Comparison of ENCODE assay signal across 1 cellular context in genomic region chr2:106358081-106358480, GRCh38.
TF ChIP-seq lines count a peak whose summit lies in the region.

No MANE protein-coding gene starts in this region.

TF ChIP-seq in GM12878, 131 proteins besides CTCF, POLR2A, EP300 and RAD21 (continued from another document and continues in another):
- TF ChIP-seq REST (IDR thresholded peaks at IDR 0.05; ENCODE audit: low read depth, low read length) (no peak), ATF3 (IDR thresholded peaks at IDR 0.05; ENCODE audit: borderline replicate concordance, extremely low read depth, low read depth, low read length) (no peak), MXI1 (IDR thresholded peaks at IDR 0.05; ENCODE audit: low read depth, low read length) (no peak), ZZZ3 (IDR thresholded peaks at IDR 0.05; ENCODE audit: control insufficient read depth, insufficient read length, low read depth) (no peak), KDM1A (IDR thresholded peaks at IDR 0.05; ENCODE audit: borderline replicate concordance) (no peak), POLR2AphosphoS5 (IDR thresholded peaks at IDR 0.05; ENCODE audit: low read length) (no peak), BRCA1 (IDR thresholded peaks at IDR 0.05; ENCODE audit: low read depth, low read length) (no peak), FOXK2 (IDR thresholded peaks at IDR 0.05) (no peak), MYB (IDR thresholded peaks at IDR 0.05; ENCODE audit: borderline replicate concordance, low read depth, low read length) (no peak), PBX3 (IDR thresholded peaks at IDR 0.05; ENCODE audit: insufficient replicate concordance, low read depth, low read length) (no peak), TCF7 (IDR thresholded peaks at IDR 0.05; ENCODE audit: borderline replicate concordance) (no peak), CEBPZ (IDR thresholded peaks at IDR 0.05; ENCODE audit: low read depth, low read length) (no peak), BACH1 (IDR thresholded peaks at IDR 0.05; ENCODE audit: borderline replicate concordance) (no peak), HDAC2 (IDR thresholded peaks at IDR 0.05) (no peak), DPF2 (IDR thresholded peaks at IDR 0.05) (no peak), BHLHE40 (IDR thresholded peaks at IDR 0.05; ENCODE audit: borderline replicate concordance in 1 of 2, low read depth in 2 of 2, low read length in 1 of 2) (no peak), RUNX3 (IDR thresholded peaks at IDR 0.05; ENCODE audit: low read length) (peak; percentile 88), CBX5 (IDR thresholded peaks at IDR 0.05; ENCODE audit: low read depth) (no peak), MEF2A (IDR thresholded peaks at IDR 0.05; ENCODE audit: insufficient read depth, low read depth, low read length) (0 out of 2 replicates have a peak, but pooled peaks have one; percentile 56), PKNOX1 (IDR thresholded peaks at IDR 0.05) (no peak), SKIL (IDR thresholded peaks at IDR 0.05; ENCODE audit: low read depth, poor library complexity, severe bottlenecking) (no peak), STAT3 (IDR thresholded peaks at IDR 0.05; ENCODE audit: low read depth, low read length) (no peak), ZNF687 (IDR thresholded peaks at IDR 0.05) (no peak), ZNF592 (IDR thresholded peaks at IDR 0.05) (no peak), PAX5 (IDR thresholded peaks at IDR 0.05; ENCODE audit: borderline replicate concordance, low read depth, low read length) (no peak), CHD1 (IDR thresholded peaks at IDR 0.05; ENCODE audit: low read depth, low read length) (no peak), PML (IDR thresholded peaks at IDR 0.05; ENCODE audit: low read length) (no peak), IRF3 (IDR thresholded peaks at IDR 0.05) (no peak), NRF1 (conservative IDR thresholded peaks at IDR 0.05; ENCODE audit: low read depth, low read length) (no peak), MYC (IDR thresholded peaks at IDR 0.05; ENCODE audit: insufficient read depth, insufficient read length, insufficient replicate concordance, low read length, severe bottlenecking) (no peak), POU2F2 (IDR thresholded peaks at IDR 0.05; ENCODE audit: borderline replicate concordance, low read depth, low read length) (no peak), HCFC1 (IDR thresholded peaks at IDR 0.05; ENCODE audit: low read length) (no peak), SIN3A (IDR thresholded peaks at IDR 0.05; ENCODE audit: low read depth, low read length) (no peak), BCL11A (IDR thresholded peaks at IDR 0.05; ENCODE audit: low read depth, low read length) (0 out of 2 replicates have a peak, but pooled peaks have one; percentile 20), CREM (IDR thresholded peaks at IDR 0.05; ENCODE audit: low read depth) (no peak)
